8 cellular contexts compared by ENCODE assay signal in genomic region chr1:38045431-38046332, GRCh38. TPM values are rescaled to one million over a fixed set of nuclear protein-coding genes. Genes with fewer than 3 reads are reported as not detected.
DNase-seq lines count a peak whose midpoint lies in the region; ATAC-seq and TF ChIP-seq lines count a peak whose summit lies in the region.

No MANE protein-coding gene starts in this region.

- no peak for TF ChIP-seq EP300 in upper lobe of left lung (IDR thresholded peaks at IDR 0.05)

- H3K4me1 ChIP-seq in upper lobe of left lung: peaks cover 22 to 43% (median 33%) of the 10 kb centered on the region in 4 donors

- no peaks in the 10 kb centered on the region for H3K36me3 ChIP-seq in upper lobe of left lung

- DNase-seq in CD4-positive, alpha-beta T cell: no peak
- DNase-seq in T-helper 17 cell (no peak), upper lobe of left lung (peak; percentile 36 to 88), COLO829 (ENCODE audit: low spot score) (no peak)
- DNase-seq in stimulated activated CD8-positive, alpha-beta memory T cell treated with anti-CD3 and anti-CD28 coated beads, Interleukin-4, amount 100 ng/mL, for 48 hours: no peak
- DNase-seq in activated CD4-positive, alpha-beta T cell treated with anti-CD3 and anti-CD28 coated beads for 4 hours: no peak

- no peak overlapping the region for H3K27ac Mint-ChIP-seq in CD4-positive, alpha-beta T cell
- no peak overlapping the region for H3K27ac Mint-ChIP-seq in T-helper 17 cell

- H3K27ac ChIP-seq in CD4-positive, alpha-beta T cell (ENCODE audit: low read depth, low read length): no peak overlapping the region
- no peak overlapping the region for H3K27ac ChIP-seq in upper lobe of left lung

- H3K4me3 Mint-ChIP-seq in CD4-positive, alpha-beta T cell: peak overlapping the region; percentile 54
- peak overlapping the region; percentile 57 for H3K4me3 Mint-ChIP-seq in T-helper 17 cell

- H3K4me1 Mint-ChIP-seq in CD4-positive, alpha-beta T cell (ENCODE audit: low read depth): peaks cover 12% of the 10 kb centered on the region
- peaks cover 13% of the 10 kb centered on the region for H3K4me1 Mint-ChIP-seq in T-helper 17 cell

- CTCF ChIA-PET in CD4-positive, alpha-beta T cell (lab: Charles Lee): no interaction called here

- ATAC-seq in CD4-positive, alpha-beta T cell (ENCODE audit: poor library complexity): no peak
- peak; percentile 1 for ATAC-seq in GM21619 (IDR thresholded peaks at IDR 0.05; ENCODE audit: unreplicated experiment)
- ATAC-seq in T-helper 17 cell: no peak
- no peak for ATAC-seq in upper lobe of left lung (ENCODE audit: low FRiP score in 2 of 2)

- no peak for TF ChIP-seq POLR2A in upper lobe of left lung (IDR thresholded peaks at IDR 0.05)

- H3K9me3 ChIP-seq in CD4-positive, alpha-beta T cell (ENCODE audit: control insufficient read depth, low read length): no peaks in the 10 kb centered on the region
- H3K9me3 ChIP-seq in T-helper 17 cell (ENCODE audit: control insufficient read depth, low read length, poor library complexity, severe bottlenecking) (no peaks in the 10 kb centered on the region), upper lobe of left lung (no peaks in the 10 kb centered on the region)

- POLR2A ChIA-PET in CD4-positive, alpha-beta T cell (lab: Charles Lee): no interaction called here

- peaks cover 54% of the 10 kb centered on the region for H3K27me3 Mint-ChIP-seq in CD4-positive, alpha-beta T cell
- peaks cover 31% of the 10 kb centered on the region for H3K27me3 Mint-ChIP-seq in T-helper 17 cell

- H3K36me3 Mint-ChIP-seq in CD4-positive, alpha-beta T cell (ENCODE audit: low read depth): no peaks in the 10 kb centered on the region
- no peaks in the 10 kb centered on the region for H3K36me3 Mint-ChIP-seq in T-helper 17 cell (ENCODE audit: low read depth)

- H3K4me3 ChIP-seq in iPS-11a (ENCODE audit: low read depth, low read length) (peak overlapping the region; percentile 27), upper lobe of left lung (peak overlapping the region in 3 of 4 donors; percentile 64 to 85 (median 69))

- intact Hi-C loops in CD4-positive, alpha-beta T cell (cut with DNase I, micrococcal nuclease): no loop called here

- no peaks in the 10 kb centered on the region for H3K9me3 Mint-ChIP-seq in CD4-positive, alpha-beta T cell

- TF ChIP-seq CTCF in CD4-positive, alpha-beta T cell (IDR thresholded peaks at IDR 0.05): no peak
- no peak for TF ChIP-seq CTCF in upper lobe of left lung (IDR thresholded peaks at IDR 0.05)

- 7 to 10% methylated on average over 3 to 34 of the region's 114 CpGs for WGBS in upper lobe of left lung, 2 donors

- H3K27me3 ChIP-seq in CD4-positive, alpha-beta T cell (ENCODE audit: control insufficient read depth, insufficient read depth, low read length): peaks cover 46% of the 10 kb centered on the region
- H3K27me3 ChIP-seq in upper lobe of left lung: peaks cover 0 to 44% (median 29%) of the 10 kb centered on the region in 4 donors

RNA-seq across cellular contexts. Expression of gene POU3F1, which starts 0.9 kb away (rescaled TPM):
- total RNA-seq in CD4-positive, alpha-beta T cell: under 1 TPM; 0.22 to 0.27 TPM
- total RNA-seq in T-helper 17 cell: under 1 TPM in 1 of 2 donors, not detected in 1; 0.17 TPM
- 1 to 10 TPM in 1 of 6 donors, under 1 TPM in 1, not detected in 4; 0.40 to 1.0 TPM for total RNA-seq in upper lobe of left lung

RNA-seq across cellular contexts. Expression of gene UTP11, which starts 33.1 kb away (rescaled TPM):
- total RNA-seq in CD4-positive, alpha-beta T cell: 1 to 10 TPM; 8.7 to 9.4 TPM
- total RNA-seq in T-helper 17 cell (10 to 100 TPM in 1 of 2 donors, 1 to 10 TPM in 1; 8.7 to 12.3 TPM), upper lobe of left lung (10 to 100 TPM in 5 of 6 donors, 1 to 10 TPM in 1; 8.4 to 53.4 (median 25.4) TPM)

RNA-seq across cellular contexts. Expression of gene FHL3, which starts 40.4 kb away (rescaled TPM):
- total RNA-seq in CD4-positive, alpha-beta T cell: 1 to 10 TPM; 3.4 to 3.7 TPM
- 1 to 10 TPM; 3.6 to 4.9 TPM for total RNA-seq in T-helper 17 cell
- total RNA-seq in upper lobe of left lung: 10 to 100 TPM in 5 of 6 donors, 1 to 10 TPM in 1; 9.5 to 25.8 (median 18.6) TPM

RNA-seq across cellular contexts. Expression of gene SF3A3, which starts 55.9 kb away (rescaled TPM):
- total RNA-seq in CD4-positive, alpha-beta T cell: 10 to 100 TPM; 40.5 to 42.5 TPM
- 10 to 100 TPM; 43.9 to 48.8 TPM for total RNA-seq in T-helper 17 cell
- 10 to 100 TPM; 36.5 to 80.7 (median 42.8) TPM for total RNA-seq in upper lobe of left lung

Comparison
In these comparisons a context has a peak if more than half of its experiments do, and no peak if none do; other contexts are left out.
1. DNase-seq: peak in upper lobe of left lung (2 of 2); none in CD4-positive, alpha-beta T cell (0 of 10), T-helper 17 cell (0 of 3), stimulated activated CD8-positive, alpha-beta memory T cell treated with anti-CD3 and anti-CD28 coated beads, Interleukin-4, amount 100 ng/mL, for 48 hours (single experiment), COLO829 (single experiment) and activated CD4-positive, alpha-beta T cell treated with anti-CD3 and anti-CD28 coated beads for 4 hours (0 of 2).